8 cellular contexts compared by ENCODE assay signal in genomic region chr1:26126321-26127084, GRCh38. TPM values are rescaled to one million over a fixed set of nuclear protein-coding genes. Genes with fewer than 3 reads are reported as not detected.
DNase-seq lines count a peak whose midpoint lies in the region; ATAC-seq lines count a peak whose summit lies in the region.

No MANE protein-coding gene starts in this region.

- H3K36me3 ChIP-seq in mucosa of rectum (ENCODE audit: control insufficient read depth in 2 of 2, insufficient read depth in 2 of 2, low read length in 2 of 2) = peaks cover 0 to 18% of the 10 kb centered on the region in 2 donors

- H3K4me1 ChIP-seq in mucosa of rectum (ENCODE audit: control insufficient read depth in 2 of 2, insufficient read depth in 2 of 2, low read length in 2 of 2) = peaks cover 3 to 33% of the 10 kb centered on the region in 2 donors

- no peaks in the 10 kb centered on the region for H3K27me3 Mint-ChIP-seq in activated naive CD8-positive, alpha-beta T cell

- no peaks in the 10 kb centered on the region for H3K9me3 Mint-ChIP-seq in activated naive CD8-positive, alpha-beta T cell (ENCODE audit: low read depth)

- H3K4me3 ChIP-seq in mucosa of rectum (ENCODE audit: low read length in 2 of 2) = peak overlapping the region; percentile 83

- no peak for ATAC-seq in GM21360 (IDR thresholded peaks at IDR 0.05; ENCODE audit: unreplicated experiment)

- peak overlapping the region; percentile 84 to 86 for H3K9ac ChIP-seq in mucosa of rectum (ENCODE audit: low read depth in 1 of 2, low read length in 2 of 2)

- peak overlapping the region; percentile 55 for H3K27ac Mint-ChIP-seq in activated naive CD8-positive, alpha-beta T cell

- peak; percentile 21 to 41 for DNase-seq in activated CD8-positive, alpha-beta memory T cell treated with anti-CD3 and anti-CD28 coated beads for 4 hours (ENCODE audit: low read depth in 2 of 2)
- DNase-seq in activated CD8-positive, alpha-beta memory T cell treated with anti-CD3 and anti-CD28 coated beads for 24 hours = no peak
- DNase-seq in HUDEP-2 (lab: John Stamatoyannopoulos, UW; ENCODE audit: unreplicated experiment in 76 of 76) = peak in 70 of 76 experiments; percentile 8 to 99 (median 76)
- peak; percentile 87 for DNase-seq in RPMI7951 (ENCODE audit: low read depth)
- no peak for DNase-seq in EL

- no peaks in the 10 kb centered on the region for H3K27me3 ChIP-seq in mucosa of rectum (ENCODE audit: control insufficient read depth in 2 of 2, insufficient read depth in 2 of 2, low read length in 2 of 2)

- H3K4me1 Mint-ChIP-seq in activated naive CD8-positive, alpha-beta T cell (ENCODE audit: low read depth) = peaks cover 55% of the 10 kb centered on the region

- peak overlapping the region; percentile 91 to 96 for H3K27ac ChIP-seq in mucosa of rectum (ENCODE audit: low read depth in 2 of 2, low read length in 2 of 2)

- peak overlapping the region; percentile 69 for H3K4me3 Mint-ChIP-seq in activated naive CD8-positive, alpha-beta T cell

- no peaks in the 10 kb centered on the region for H3K9me3 ChIP-seq in mucosa of rectum (ENCODE audit: control insufficient read depth in 2 of 2, low read length in 2 of 2)

- H3K36me3 Mint-ChIP-seq in activated naive CD8-positive, alpha-beta T cell = no peaks in the 10 kb centered on the region

RNA-seq across cellular contexts. Expression of gene PDIK1L, which starts 14.9 kb away (rescaled TPM):
- 10.6 and 11.5 TPM in 2 replicates for total RNA-seq in RPMI7951 (2014; rRNA removed; shearing (Covaris generic))

RNA-seq across cellular contexts. Expression of gene FAM110D, which starts 32.4 kb away (rescaled TPM):
- total RNA-seq in RPMI7951 (2014; rRNA removed; shearing (Covaris generic)) = not detected in 2 replicates

RNA-seq across cellular contexts. Expression of gene C1orf232, which starts 42.3 kb away (rescaled TPM):
- not detected in 2 replicates for total RNA-seq in RPMI7951 (2014; rRNA removed; shearing (Covaris generic))

RNA-seq across cellular contexts. Expression of gene ZNF593, which starts 43.2 kb away (rescaled TPM):
- 26.4 and 32.1 TPM in 2 replicates for total RNA-seq in RPMI7951 (2014; rRNA removed; shearing (Covaris generic))

RNA-seq across cellular contexts. Expression of gene ZNF593OS, which starts 45.1 kb away (rescaled TPM):
- not detected in 2 replicates for total RNA-seq in RPMI7951 (2014; rRNA removed; shearing (Covaris generic))

Comparison
In these comparisons a context has a peak if more than half of its experiments do, and no peak if none do; other contexts are left out.
1. DNase-seq: peak in activated CD8-positive, alpha-beta memory T cell treated with anti-CD3 and anti-CD28 coated beads for 4 hours (2 of 2), HUDEP-2 (70 of 76) and RPMI7951 (single experiment); none in activated CD8-positive, alpha-beta memory T cell treated with anti-CD3 and anti-CD28 coated beads for 24 hours (single experiment) and EL (single experiment).